1 cellular context compared by ENCODE assay signal in the genomic region with DNA sequence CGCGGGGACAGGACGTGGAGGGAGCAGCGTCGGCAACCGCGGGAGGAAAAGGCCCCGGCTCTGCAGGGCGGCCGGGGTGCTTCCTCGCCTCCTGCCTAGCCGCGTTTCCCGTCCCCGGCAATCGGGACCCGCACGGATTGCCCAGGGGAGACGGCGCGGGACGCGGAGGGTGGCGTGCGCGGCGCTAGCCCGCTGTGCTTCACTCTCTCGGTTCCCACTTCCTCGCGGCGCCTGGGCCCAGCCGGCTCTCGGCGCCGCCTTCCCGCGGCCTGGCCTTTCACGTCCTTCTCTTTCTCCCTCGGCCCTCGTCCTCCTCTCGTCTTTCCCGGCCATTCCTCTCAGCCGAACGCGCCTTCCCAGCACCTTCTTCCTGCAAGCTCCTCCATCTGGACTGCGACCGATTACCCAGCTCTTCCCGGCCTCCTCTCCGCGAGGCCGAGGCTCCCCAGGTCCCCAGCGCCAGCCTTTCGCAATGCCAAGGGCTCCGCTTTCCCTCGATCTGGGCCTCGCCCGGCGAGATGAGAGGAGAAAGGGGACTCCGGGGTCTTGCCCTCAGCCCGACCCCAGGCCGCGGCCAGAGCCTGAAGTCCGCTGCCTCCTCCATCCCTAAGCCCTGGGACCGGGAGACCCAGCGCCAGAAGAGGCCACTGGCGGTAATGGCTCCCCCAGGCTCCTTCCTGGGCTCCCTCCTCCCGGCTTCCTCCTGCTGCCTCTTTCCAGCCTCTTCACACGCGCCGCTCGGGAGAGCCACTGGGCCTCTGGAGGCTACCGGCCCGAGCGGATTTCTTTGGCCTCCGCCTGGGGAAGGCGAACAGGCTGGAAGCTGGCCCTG.
A peak's percentile ranks its signal among the peaks of the same experiment; 100 is the strongest.
TF ChIP-seq lines count a peak whose summit lies in the region.

No MANE protein-coding gene starts in this region.

TF ChIP-seq in HepG2, 621 proteins besides CTCF, POLR2A, EP300 and RAD21 (continued from another document and continues in another):
- TF ChIP-seq, protein P1, sequence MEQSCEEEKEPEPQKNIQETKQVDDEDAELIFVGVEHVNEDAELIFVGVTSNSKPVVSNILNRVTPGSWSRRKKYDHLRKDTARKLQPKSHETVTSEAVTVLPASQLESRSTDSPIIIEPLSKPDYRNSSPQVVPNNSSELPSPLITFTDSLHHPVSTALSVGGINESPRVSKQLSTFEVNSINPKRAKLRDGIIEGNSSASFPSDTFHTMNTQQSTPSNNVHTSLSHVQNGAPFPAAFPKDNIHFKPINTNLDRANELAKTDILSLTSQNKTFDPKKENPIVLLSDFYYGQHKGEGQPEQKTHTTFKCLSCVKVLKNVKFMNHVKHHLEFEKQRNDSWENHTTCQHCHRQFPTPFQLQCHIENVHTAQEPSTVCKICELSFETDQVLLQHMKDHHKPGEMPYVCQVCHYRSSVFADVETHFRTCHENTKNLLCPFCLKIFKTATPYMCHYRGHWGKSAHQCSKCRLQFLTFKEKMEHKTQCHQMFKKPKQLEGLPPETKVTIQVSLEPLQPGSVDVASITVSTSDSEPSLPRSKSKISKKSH (CRISPR knock-in tag; IDR thresholded peaks at IDR 0.05; ENCODE audit: borderline replicate concordance), result peak; percentile 19; the same call in 1 of the 2 replicates
- TF ChIP-seq ZNF652 (CRISPR knock-in tag; IDR thresholded peaks at IDR 0.05; ENCODE audit: borderline replicate concordance, low read depth), result no peak
- TF ChIP-seq KDM5B (CRISPR knock-in tag; IDR thresholded peaks at IDR 0.05; ENCODE audit: borderline replicate concordance), result peak; percentile 39; the same call in 1 of the 2 replicates
- TF ChIP-seq ZFX (CRISPR knock-in tag; IDR thresholded peaks at IDR 0.05; ENCODE audit: low read depth), result peak; percentile 93
- TF ChIP-seq ZNF75D (CRISPR knock-in tag; IDR thresholded peaks at IDR 0.05; ENCODE audit: borderline replicate concordance), result peak; percentile 76; the same call in 1 of the 2 replicates
- TF ChIP-seq, protein P2, sequence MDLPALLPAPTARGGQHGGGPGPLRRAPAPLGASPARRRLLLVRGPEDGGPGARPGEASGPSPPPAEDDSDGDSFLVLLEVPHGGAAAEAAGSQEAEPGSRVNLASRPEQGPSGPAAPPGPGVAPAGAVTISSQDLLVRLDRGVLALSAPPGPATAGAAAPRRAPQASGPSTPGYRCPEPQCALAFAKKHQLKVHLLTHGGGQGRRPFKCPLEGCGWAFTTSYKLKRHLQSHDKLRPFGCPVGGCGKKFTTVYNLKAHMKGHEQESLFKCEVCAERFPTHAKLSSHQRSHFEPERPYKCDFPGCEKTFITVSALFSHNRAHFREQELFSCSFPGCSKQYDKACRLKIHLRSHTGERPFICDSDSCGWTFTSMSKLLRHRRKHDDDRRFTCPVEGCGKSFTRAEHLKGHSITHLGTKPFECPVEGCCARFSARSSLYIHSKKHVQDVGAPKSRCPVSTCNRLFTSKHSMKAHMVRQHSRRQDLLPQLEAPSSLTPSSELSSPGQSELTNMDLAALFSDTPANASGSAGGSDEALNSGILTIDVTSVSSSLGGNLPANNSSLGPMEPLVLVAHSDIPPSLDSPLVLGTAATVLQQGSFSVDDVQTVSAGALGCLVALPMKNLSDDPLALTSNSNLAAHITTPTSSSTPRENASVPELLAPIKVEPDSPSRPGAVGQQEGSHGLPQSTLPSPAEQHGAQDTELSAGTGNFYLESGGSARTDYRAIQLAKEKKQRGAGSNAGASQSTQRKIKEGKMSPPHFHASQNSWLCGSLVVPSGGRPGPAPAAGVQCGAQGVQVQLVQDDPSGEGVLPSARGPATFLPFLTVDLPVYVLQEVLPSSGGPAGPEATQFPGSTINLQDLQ (CRISPR knock-in tag; IDR thresholded peaks at IDR 0.05), result no peak
- TF ChIP-seq NCOA2 (CRISPR knock-in tag; IDR thresholded peaks at IDR 0.05), result no peak
- no peak for TF ChIP-seq HOXA7 (CRISPR knock-in tag; IDR thresholded peaks at IDR 0.05)
- TF ChIP-seq SOX13 (IDR thresholded peaks at IDR 0.05), result no peak
- no peak; a peak in 1 of 4 replicates for TF ChIP-seq SOX13 (CRISPR knock-in tag; conservative IDR thresholded peaks at IDR 0.05 in 1 of 2, IDR thresholded peaks at IDR 0.05 in 1 of 2)
- TF ChIP-seq GPN1 (CRISPR knock-in tag; IDR thresholded peaks at IDR 0.05; ENCODE audit: borderline replicate concordance), result 0 out of 2 replicates have a peak, but pooled peaks have one; percentile 29
- TF ChIP-seq ZBTB3 (CRISPR knock-in tag; IDR thresholded peaks at IDR 0.05; ENCODE audit: borderline replicate concordance, low read depth), result no peak
- TF ChIP-seq, protein P3, sequence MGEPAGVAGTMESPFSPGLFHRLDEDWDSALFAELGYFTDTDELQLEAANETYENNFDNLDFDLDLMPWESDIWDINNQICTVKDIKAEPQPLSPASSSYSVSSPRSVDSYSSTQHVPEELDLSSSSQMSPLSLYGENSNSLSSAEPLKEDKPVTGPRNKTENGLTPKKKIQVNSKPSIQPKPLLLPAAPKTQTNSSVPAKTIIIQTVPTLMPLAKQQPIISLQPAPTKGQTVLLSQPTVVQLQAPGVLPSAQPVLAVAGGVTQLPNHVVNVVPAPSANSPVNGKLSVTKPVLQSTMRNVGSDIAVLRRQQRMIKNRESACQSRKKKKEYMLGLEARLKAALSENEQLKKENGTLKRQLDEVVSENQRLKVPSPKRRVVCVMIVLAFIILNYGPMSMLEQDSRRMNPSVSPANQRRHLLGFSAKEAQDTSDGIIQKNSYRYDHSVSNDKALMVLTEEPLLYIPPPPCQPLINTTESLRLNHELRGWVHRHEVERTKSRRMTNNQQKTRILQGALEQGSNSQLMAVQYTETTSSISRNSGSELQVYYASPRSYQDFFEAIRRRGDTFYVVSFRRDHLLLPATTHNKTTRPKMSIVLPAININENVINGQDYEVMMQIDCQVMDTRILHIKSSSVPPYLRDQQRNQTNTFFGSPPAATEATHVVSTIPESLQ (CRISPR knock-in tag; conservative IDR thresholded peaks at IDR 0.05), result no peak; the same call in 1 of the 2 replicates
- TF ChIP-seq, protein P4, sequence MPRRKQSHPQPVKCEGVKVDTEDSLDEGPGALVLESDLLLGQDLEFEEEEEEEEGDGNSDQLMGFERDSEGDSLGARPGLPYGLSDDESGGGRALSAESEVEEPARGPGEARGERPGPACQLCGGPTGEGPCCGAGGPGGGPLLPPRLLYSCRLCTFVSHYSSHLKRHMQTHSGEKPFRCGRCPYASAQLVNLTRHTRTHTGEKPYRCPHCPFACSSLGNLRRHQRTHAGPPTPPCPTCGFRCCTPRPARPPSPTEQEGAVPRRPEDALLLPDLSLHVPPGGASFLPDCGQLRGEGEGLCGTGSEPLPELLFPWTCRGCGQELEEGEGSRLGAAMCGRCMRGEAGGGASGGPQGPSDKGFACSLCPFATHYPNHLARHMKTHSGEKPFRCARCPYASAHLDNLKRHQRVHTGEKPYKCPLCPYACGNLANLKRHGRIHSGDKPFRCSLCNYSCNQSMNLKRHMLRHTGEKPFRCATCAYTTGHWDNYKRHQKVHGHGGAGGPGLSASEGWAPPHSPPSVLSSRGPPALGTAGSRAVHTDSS (CRISPR knock-in tag; conservative IDR thresholded peaks at IDR 0.05), result 0 out of 2 replicates have a peak, but pooled peaks have one; percentile 73
- TF ChIP-seq, protein P5, sequence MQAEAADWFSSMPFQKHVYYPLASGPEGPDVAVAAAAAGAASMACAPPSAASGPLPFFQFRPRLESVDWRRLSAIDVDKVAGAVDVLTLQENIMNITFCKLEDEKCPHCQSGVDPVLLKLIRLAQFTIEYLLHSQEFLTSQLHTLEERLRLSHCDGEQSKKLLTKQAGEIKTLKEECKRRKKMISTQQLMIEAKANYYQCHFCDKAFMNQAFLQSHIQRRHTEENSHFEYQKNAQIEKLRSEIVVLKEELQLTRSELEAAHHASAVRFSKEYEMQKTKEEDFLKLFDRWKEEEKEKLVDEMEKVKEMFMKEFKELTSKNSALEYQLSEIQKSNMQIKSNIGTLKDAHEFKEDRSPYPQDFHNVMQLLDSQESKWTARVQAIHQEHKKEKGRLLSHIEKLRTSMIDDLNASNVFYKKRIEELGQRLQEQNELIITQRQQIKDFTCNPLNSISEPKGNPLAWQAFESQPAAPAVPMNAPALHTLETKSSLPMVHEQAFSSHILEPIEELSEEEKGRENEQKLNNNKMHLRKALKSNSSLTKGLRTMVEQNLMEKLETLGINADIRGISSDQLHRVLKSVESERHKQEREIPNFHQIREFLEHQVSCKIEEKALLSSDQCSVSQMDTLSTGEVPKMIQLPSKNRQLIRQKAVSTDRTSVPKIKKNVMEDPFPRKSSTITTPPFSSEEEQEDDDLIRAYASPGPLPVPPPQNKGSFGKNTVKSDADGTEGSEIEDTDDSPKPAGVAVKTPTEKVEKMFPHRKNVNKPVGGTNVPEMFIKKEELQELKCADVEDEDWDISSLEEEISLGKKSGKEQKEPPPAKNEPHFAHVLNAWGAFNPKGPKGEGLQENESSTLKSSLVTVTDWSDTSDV (CRISPR knock-in tag; IDR thresholded peaks at IDR 0.05), result peak; percentile 87; the same call in 1 of the 2 replicates
- no peak; the same call in 1 of the 2 replicates for TF ChIP-seq HDAC1 (CRISPR knock-in tag; IDR thresholded peaks at IDR 0.05)
- TF ChIP-seq, protein P6, sequence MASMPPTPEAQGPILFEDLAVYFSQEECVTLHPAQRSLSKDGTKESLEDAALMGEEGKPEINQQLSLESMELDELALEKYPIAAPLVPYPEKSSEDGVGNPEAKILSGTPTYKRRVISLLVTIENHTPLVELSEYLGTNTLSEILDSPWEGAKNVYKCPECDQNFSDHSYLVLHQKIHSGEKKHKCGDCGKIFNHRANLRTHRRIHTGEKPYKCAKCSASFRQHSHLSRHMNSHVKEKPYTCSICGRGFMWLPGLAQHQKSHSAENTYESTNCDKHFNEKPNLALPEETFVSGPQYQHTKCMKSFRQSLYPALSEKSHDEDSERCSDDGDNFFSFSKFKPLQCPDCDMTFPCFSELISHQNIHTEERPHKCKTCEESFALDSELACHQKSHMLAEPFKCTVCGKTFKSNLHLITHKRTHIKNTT (CRISPR knock-in tag; IDR thresholded peaks at IDR 0.05), result no peak
- 0 out of 2 replicates have a peak, but pooled peaks have one; percentile 25 for TF ChIP-seq KLF15 (CRISPR knock-in tag; IDR thresholded peaks at IDR 0.05; ENCODE audit: borderline replicate concordance)
- no peak for TF ChIP-seq BCL6 (CRISPR knock-in tag; IDR thresholded peaks at IDR 0.05)
- TF ChIP-seq ZNF382 (CRISPR knock-in tag; IDR thresholded peaks at IDR 0.05; ENCODE audit: borderline replicate concordance), result no peak
- TF ChIP-seq, protein P7, sequence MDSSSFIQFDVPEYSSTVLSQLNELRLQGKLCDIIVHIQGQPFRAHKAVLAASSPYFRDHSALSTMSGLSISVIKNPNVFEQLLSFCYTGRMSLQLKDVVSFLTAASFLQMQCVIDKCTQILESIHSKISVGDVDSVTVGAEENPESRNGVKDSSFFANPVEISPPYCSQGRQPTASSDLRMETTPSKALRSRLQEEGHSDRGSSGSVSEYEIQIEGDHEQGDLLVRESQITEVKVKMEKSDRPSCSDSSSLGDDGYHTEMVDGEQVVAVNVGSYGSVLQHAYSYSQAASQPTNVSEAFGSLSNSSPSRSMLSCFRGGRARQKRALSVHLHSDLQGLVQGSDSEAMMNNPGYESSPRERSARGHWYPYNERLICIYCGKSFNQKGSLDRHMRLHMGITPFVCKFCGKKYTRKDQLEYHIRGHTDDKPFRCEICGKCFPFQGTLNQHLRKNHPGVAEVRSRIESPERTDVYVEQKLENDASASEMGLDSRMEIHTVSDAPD (CRISPR knock-in tag; IDR thresholded peaks at IDR 0.05), result 0 out of 2 replicates have a peak, but pooled peaks have one; percentile 57
- TF ChIP-seq, protein P8, sequence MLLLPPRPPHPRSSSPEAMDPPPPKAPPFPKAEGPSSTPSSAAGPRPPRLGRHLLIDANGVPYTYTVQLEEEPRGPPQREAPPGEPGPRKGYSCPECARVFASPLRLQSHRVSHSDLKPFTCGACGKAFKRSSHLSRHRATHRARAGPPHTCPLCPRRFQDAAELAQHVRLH (CRISPR knock-in tag; IDR thresholded peaks at IDR 0.05; ENCODE audit: borderline replicate concordance, low read depth), result no peak
- TF ChIP-seq ZBTB7B (CRISPR knock-in tag; IDR thresholded peaks at IDR 0.05), result no peak
- peak; percentile 56 for TF ChIP-seq MED1 (CRISPR knock-in tag; IDR thresholded peaks at IDR 0.05)
- no peak; the same call in none of the 2 replicates for TF ChIP-seq DR1 (CRISPR knock-in tag; IDR thresholded peaks at IDR 0.05)
- no peak for TF ChIP-seq ZNF546 (CRISPR knock-in tag; conservative IDR thresholded peaks at IDR 0.05)
- no peak for TF ChIP-seq RFX3 (CRISPR knock-in tag; IDR thresholded peaks at IDR 0.05)
- TF ChIP-seq GZF1 (CRISPR knock-in tag; IDR thresholded peaks at IDR 0.05), result peak; percentile 84
- no peak for TF ChIP-seq ZFP36L1 (CRISPR knock-in tag; IDR thresholded peaks at IDR 0.05)
- TF ChIP-seq NFATC3 (CRISPR knock-in tag; IDR thresholded peaks at IDR 0.05), result no peak
- TF ChIP-seq ZNF629 (CRISPR knock-in tag; conservative IDR thresholded peaks at IDR 0.05), result no peak
- TF ChIP-seq, protein P9, sequence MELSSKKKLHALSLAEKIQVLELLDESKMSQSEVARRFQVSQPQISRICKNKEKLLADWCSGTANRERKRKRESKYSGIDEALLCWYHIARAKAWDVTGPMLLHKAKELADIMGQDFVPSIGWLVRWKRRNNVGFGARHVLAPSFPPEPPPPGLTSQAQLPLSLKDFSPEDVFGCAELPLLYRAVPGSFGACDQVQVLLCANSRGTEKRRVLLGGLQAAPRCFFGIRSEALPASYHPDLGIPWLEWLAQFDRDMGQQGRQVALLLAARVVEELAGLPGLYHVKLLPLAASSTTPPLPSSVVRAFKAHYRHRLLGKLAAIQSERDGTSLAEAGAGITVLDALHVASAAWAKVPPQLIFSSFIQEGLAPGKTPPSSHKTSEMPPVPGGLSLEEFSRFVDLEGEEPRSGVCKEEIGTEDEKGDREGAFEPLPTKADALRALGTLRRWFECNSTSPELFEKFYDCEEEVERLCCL (CRISPR knock-in tag; IDR thresholded peaks at IDR 0.05; ENCODE audit: borderline replicate concordance), result no peak; the same call in 1 of the 2 replicates
- TF ChIP-seq, protein P10, sequence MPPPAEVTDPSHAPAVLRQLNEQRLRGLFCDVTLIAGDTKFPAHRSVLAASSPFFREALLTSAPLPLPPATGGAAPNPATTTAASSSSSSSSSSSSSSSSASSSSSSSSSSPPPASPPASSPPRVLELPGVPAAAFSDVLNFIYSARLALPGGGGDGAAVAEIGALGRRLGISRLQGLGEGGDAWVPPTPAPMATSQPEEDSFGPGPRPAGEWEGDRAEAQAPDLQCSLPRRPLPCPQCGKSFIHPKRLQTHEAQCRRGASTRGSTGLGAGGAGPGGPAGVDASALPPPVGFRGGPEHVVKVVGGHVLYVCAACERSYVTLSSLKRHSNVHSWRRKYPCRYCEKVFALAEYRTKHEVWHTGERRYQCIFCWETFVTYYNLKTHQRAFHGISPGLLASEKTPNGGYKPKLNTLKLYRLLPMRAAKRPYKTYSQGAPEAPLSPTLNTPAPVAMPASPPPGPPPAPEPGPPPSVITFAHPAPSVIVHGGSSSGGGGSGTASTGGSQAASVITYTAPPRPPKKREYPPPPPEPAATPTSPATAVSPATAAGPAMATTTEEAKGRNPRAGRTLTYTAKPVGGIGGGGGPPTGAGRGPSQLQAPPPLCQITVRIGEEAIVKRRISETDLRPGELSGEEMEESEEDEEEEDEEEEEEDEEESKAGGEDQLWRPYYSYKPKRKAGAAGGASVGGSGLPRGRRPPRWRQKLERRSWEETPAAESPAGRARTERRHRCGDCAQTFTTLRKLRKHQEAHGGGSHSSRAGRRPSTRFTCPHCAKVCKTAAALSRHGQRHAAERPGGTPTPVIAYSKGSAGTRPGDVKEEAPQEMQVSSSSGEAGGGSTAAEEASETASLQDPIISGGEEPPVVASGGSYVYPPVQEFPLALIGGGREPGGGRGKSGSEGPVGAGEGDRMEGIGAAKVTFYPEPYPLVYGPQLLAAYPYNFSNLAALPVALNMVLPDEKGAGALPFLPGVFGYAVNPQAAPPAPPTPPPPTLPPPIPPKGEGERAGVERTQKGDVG (CRISPR knock-in tag; IDR thresholded peaks at IDR 0.05; ENCODE audit: borderline replicate concordance), result 0 out of 2 replicates have a peak, but pooled peaks have one; percentile 57
- no peak for TF ChIP-seq NR3C1 (CRISPR knock-in tag; IDR thresholded peaks at IDR 0.05)
- no peak; the same call in 1 of the 2 replicates for TF ChIP-seq CBFB (CRISPR knock-in tag; IDR thresholded peaks at IDR 0.05)
- TF ChIP-seq ZNF766 (CRISPR knock-in tag; IDR thresholded peaks at IDR 0.05; ENCODE audit: borderline replicate concordance), result peak; percentile 84; the same call in 1 of the 2 replicates
- TF ChIP-seq SRY (CRISPR knock-in tag; IDR thresholded peaks at IDR 0.05), result peak; percentile 91
